In the genomic region with DNA sequence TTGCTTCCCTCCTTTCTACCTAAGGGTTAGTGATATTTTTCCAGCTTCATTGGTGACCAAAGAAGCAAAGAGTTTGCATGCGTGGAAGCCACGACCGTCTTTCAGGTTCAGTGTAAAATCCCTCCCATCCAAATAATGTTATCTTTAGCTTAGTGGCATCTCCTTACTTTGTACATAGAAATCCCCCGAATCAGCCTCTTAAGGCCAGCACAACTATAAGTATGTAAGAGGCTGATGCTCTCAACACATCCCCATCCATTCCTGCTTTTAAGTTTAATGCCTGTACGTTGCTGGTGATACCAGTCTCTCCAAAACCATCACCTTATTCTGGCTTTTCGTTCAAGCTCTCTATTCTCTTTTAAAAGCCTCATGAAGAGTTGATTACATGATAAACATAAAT, we compare ENCODE assay signal across 19 cellular contexts. TPM values are rescaled to one million over a fixed set of nuclear protein-coding genes. Genes with fewer than 3 reads are reported as not detected.
"Had no signal": no experiment of that assay in that cellular context is flagged by ENCODE, and none has a peak within 500 bp of the region (broad histone marks: within the 10 kb centered on the region; RNA-seq: fewer than 3 reads in every experiment).

No MANE protein-coding gene starts in this region.

- ATAC-seq: activated CD4-positive, alpha-beta T cell treated with anti-CD3 and anti-CD28 coated beads for 36 hours; activated T-cell treated with anti-CD3 and anti-CD28 coated beads, Interleukin-2, amount 50 U/mL, for 4 hours; esophagus mucosa; left lung; mucosa of descending colon; right cardiac atrium; stimulated activated naive B cell treated with anti-CD40 and anti-IgM and Interleukin-4, amounts not matched to agents 10 μg/mL and 1 μg/mL and 100 μg/mL, for 72 hours had no signal

- H3K27ac ChIP-seq: cardiac muscle cell, left lung, prostate gland, skin epidermis, thyroid gland, uterus had no signal

- DNase-seq: activated CD4-positive, alpha-beta T cell treated with anti-CD3 and anti-CD28 coated beads for 36 hours; activated T-cell treated with anti-CD3 and anti-CD28 coated beads, Interleukin-2, amount 50 U/mL, for 4 hours; dorsolateral prefrontal cortex; islet precursor cell; left lung; mucosa of descending colon; nucleus accumbens; right cardiac atrium; stimulated activated CD4-positive, alpha-beta T cell treated with anti-CD3 and anti-CD28 coated beads, Interleukin-15, amount 100 ng/mL, for 24 hours; stimulated activated CD4-positive, alpha-beta T cell treated with anti-CD3 and anti-CD28 coated beads, Interleukin-4, amount 100 ng/mL, for 1 hour; stimulated activated naive B cell treated with anti-CD40 and anti-IgM and Interleukin-4, amounts not matched to agents 10 μg/mL and 1 μg/mL and 100 μg/mL, for 72 hours; thyroid gland; uterus had no signal

- H3K4me3 ChIP-seq: cardiac muscle cell, dorsolateral prefrontal cortex, left lung, mucosa of descending colon, prostate gland, skin epidermis, thyroid gland, uterus had no signal

- H3K4me3 Mint-ChIP-seq: activated CD4-positive, alpha-beta T cell treated with anti-CD3 and anti-CD28 coated beads for 36 hours; activated T-cell treated with anti-CD3 and anti-CD28 coated beads, Interleukin-2, amount 50 U/mL, for 4 hours; nephron; stimulated activated naive B cell treated with anti-CD40 and anti-IgM and Interleukin-4, amounts not matched to agents 10 μg/mL and 1 μg/mL and 100 μg/mL, for 72 hours; T-helper 1 cell treated with Interleukin-12 subunit alpha and Interleukin-12 subunit beta and Interleukin-4 antibody, amounts not matched to agents 30 μg/mL and 1 μg/mL, for 36 hours had no signal

- H3K9me3 Mint-ChIP-seq: activated T-cell treated with anti-CD3 and anti-CD28 coated beads, Interleukin-2, amount 50 U/mL, for 4 hours; nephron; stimulated activated naive B cell treated with anti-CD40 and anti-IgM and Interleukin-4, amounts not matched to agents 10 μg/mL and 1 μg/mL and 100 μg/mL, for 72 hours; T-helper 1 cell treated with Interleukin-12 subunit alpha and Interleukin-12 subunit beta and Interleukin-4 antibody, amounts not matched to agents 30 μg/mL and 1 μg/mL, for 36 hours had no signal

- H3K9me3 ChIP-seq: left lung, mucosa of descending colon, prostate gland, thyroid gland, uterus had no signal

- H3K36me3 ChIP-seq: cardiac muscle cell, left lung, prostate gland, thyroid gland, uterus had no signal

- H3K27me3 Mint-ChIP-seq: activated CD4-positive, alpha-beta T cell treated with anti-CD3 and anti-CD28 coated beads for 36 hours; stimulated activated naive B cell treated with anti-CD40 and anti-IgM and Interleukin-4, amounts not matched to agents 10 μg/mL and 1 μg/mL and 100 μg/mL, for 72 hours had no signal

- H3K27me3 ChIP-seq: cardiac muscle cell, dorsolateral prefrontal cortex, left lung, thyroid gland, uterus had no signal

- H3K4me1 ChIP-seq: prostate gland had no signal

- H3K27ac Mint-ChIP-seq: activated CD4-positive, alpha-beta T cell treated with anti-CD3 and anti-CD28 coated beads for 36 hours; nephron; stimulated activated naive B cell treated with anti-CD40 and anti-IgM and Interleukin-4, amounts not matched to agents 10 μg/mL and 1 μg/mL and 100 μg/mL, for 72 hours; T-helper 1 cell treated with Interleukin-12 subunit alpha and Interleukin-12 subunit beta and Interleukin-4 antibody, amounts not matched to agents 30 μg/mL and 1 μg/mL, for 36 hours had no signal

RNA-seq across cellular contexts. Expression of gene GPR19, which starts 35.8 kb away (rescaled TPM):
- total RNA-seq: prostate gland, thyroid gland had no signal
